Comparison of ENCODE assay signal across 27 cellular contexts in genomic region chr10:1894912-1895311, GRCh38.
"Had no signal": no experiment of that assay in that cellular context is flagged by ENCODE, and none has a peak within 500 bp of the region (broad histone marks: within the 10 kb centered on the region; RNA-seq: fewer than 3 reads in every experiment).

No MANE protein-coding gene starts in this region.

- H3K36me3 ChIP-seq: pancreas, prostate gland, tibial nerve, uterus had no signal

- H3K9me3 ChIP-seq: pancreas, prostate gland had no signal

- H3K27me3 ChIP-seq: pancreas, tibial nerve, uterus had no signal

- H3K4me3 ChIP-seq: lung, pancreas, prostate gland, skin epidermis, tibial nerve, uterus had no signal

- H3K27ac ChIP-seq: pancreas, prostate gland, skin epidermis, tibial nerve, uterus had no signal

- H3K9me3 Mint-ChIP-seq: type B pancreatic cell had no signal

- H3K4me3 Mint-ChIP-seq: mesothelial cell of epicardium, naive B cell, nephron, neural crest cell, type B pancreatic cell had no signal

- H3K36me3 Mint-ChIP-seq: mesothelial cell of epicardium, naive B cell, type B pancreatic cell had no signal

- H3K27ac Mint-ChIP-seq: mesothelial cell of epicardium, naive B cell, nephron, type B pancreatic cell had no signal

- H3K4me1 Mint-ChIP-seq: mesothelial cell of epicardium, naive B cell, nephron, neural crest cell had no signal

- H3K4me1 ChIP-seq: pancreas, prostate gland, tibial nerve, uterus had no signal

- DNase-seq: hippocampal formation; kidney glomerular epithelial cell; left cardiac atrium; mesendoderm; naive B cell; nucleus accumbens; pancreas; posterior cingulate gyrus; retina; right cardiac atrium; stimulated activated CD4-positive, alpha-beta T cell treated with anti-CD3 and anti-CD28 coated beads, Interleukin-12 subunit alpha, Interleukin-12 subunit beta, amount 100 ng/mL, for 4 hours; stimulated activated CD4-positive, alpha-beta T cell treated with anti-CD3 and anti-CD28 coated beads, Interleukin-15, amount 100 ng/mL, for 24 hours; stimulated activated CD4-positive, alpha-beta T cell treated with anti-CD3 and anti-CD28 coated beads, Interleukin-2, amount 100 ng/mL, for 24 hours; stimulated activated CD4-positive, alpha-beta T cell treated with anti-CD3 and anti-CD28 coated beads, Interleukin-4, amount 100 ng/mL, for 1 hour; stimulated activated naive CD4-positive, alpha-beta T cell treated with Interleukin-2 at 50 U/mL for 16 hours; substantia nigra; uterus had no signal

- ATAC-seq: left cardiac atrium, left lobe of liver, pancreas, right cardiac atrium, sciatic nerve had no signal
